Comparison of ENCODE assay signal across 18 cellular contexts in the genomic region with DNA sequence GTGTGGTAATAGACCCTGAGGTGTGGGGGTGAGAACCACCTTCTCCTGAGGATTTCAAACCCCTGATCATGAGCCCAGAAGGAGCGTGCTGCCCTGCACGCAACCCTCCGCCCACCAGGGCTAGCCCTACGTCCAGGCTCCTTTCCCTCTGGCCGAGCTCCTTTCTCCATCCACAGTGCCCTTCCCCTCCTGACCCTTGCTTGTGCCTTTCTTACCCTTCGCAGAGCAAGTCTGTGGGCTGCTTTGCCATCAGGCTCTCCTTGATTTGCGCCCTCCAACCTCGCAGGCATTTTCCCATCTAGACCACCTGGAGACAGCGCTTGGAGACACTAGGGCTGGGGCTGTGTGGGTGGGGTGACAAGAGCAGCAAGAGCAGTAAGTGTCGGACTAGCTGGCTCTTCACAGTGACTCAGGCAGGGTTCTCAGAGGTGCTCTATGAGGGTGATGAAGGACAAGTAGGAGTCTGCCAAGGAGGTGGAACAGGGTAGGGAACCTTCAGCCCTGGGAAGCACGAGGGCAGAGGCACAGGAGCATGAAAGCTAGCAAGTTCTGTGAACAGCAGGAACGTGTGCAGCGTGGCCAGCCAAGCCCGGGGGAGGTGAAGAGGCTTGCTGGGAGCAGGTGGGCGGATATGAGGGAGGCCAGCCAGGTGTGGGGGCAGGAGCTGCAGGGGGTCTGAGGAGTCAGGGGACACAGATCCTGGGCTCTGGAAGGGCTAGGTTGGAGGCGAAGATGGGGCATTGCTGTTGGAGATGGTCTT. TPM values are rescaled to one million over a fixed set of nuclear protein-coding genes. Genes with fewer than 3 reads are reported as not detected.
DNase-seq lines count a peak whose midpoint lies in the region; ATAC-seq and TF ChIP-seq lines count a peak whose summit lies in the region.
"Had no signal": no experiment of that assay in that cellular context is flagged by ENCODE, and none has a peak within 500 bp of the region (broad histone marks: within the 10 kb centered on the region; RNA-seq: fewer than 3 reads in every experiment).

No MANE protein-coding gene starts in this region.

- TF ChIP-seq POLR2A in body of pancreas (IDR thresholded peaks at IDR 0.05): no peak

- intact Hi-C loops in body of pancreas (cut with DNase I): no loop called here

- H3K4me1 ChIP-seq in body of pancreas: peaks cover 66% of the 10 kb centered on the region

- H3K4me3 ChIP-seq in body of pancreas: no peak overlapping the region

- H3K27me3 ChIP-seq in body of pancreas: no peaks in the 10 kb centered on the region

- H3K36me3 Mint-ChIP-seq in nephron (ENCODE audit: low read depth): no peaks in the 10 kb centered on the region
- no peaks in the 10 kb centered on the region for H3K36me3 Mint-ChIP-seq in stimulated activated effector memory CD8-positive, alpha-beta T cell treated with anti-CD3 and anti-CD28 coated beads, Interleukin-12 subunit alpha, Interleukin-12 subunit beta, amount 100 ng/mL, for 72 hours

- peaks cover 40% of the 10 kb centered on the region for H3K27me3 Mint-ChIP-seq in nephron (ENCODE audit: low read depth)

- H3K27ac Mint-ChIP-seq in nephron: peak overlapping the region; percentile 31 to 78 (median 48)
- H3K27ac Mint-ChIP-seq in stimulated activated effector memory CD8-positive, alpha-beta T cell treated with anti-CD3 and anti-CD28 coated beads, Interleukin-12 subunit alpha, Interleukin-12 subunit beta, amount 100 ng/mL, for 72 hours: no peak overlapping the region

- H3K4me1 Mint-ChIP-seq in nephron: peaks cover 18% of the 10 kb centered on the region
- H3K4me1 Mint-ChIP-seq in stimulated activated effector memory CD8-positive, alpha-beta T cell treated with anti-CD3 and anti-CD28 coated beads, Interleukin-12 subunit alpha, Interleukin-12 subunit beta, amount 100 ng/mL, for 72 hours: no peaks in the 10 kb centered on the region
- H3K4me1 Mint-ChIP-seq: CD14-positive monocyte had no signal

- ATAC-seq in body of pancreas: no peak
- no peak for ATAC-seq in stimulated activated effector memory CD8-positive, alpha-beta T cell treated with anti-CD3 and anti-CD28 coated beads, Interleukin-12 subunit alpha, Interleukin-12 subunit beta, amount 100 ng/mL, for 72 hours

- no peaks in the 10 kb centered on the region for H3K36me3 ChIP-seq in body of pancreas (replicated peaks in 1 of 2; ENCODE audit: insufficient read depth in 1 of 2, low read depth in 2 of 2)

- no peak for TF ChIP-seq CTCF in body of pancreas (IDR thresholded peaks at IDR 0.05)
- no peak for TF ChIP-seq CTCF in nephron (IDR thresholded peaks at IDR 0.05; ENCODE audit: unreplicated experiment in 3 of 3)

- DNase-seq in SHP77 (lab: John Stamatoyannopoulos, UW): peak; percentile 11 to 54
- no peak for DNase-seq in SHP77 treated with DMSO at 0.1 percent for 48 hours (lab: John Stamatoyannopoulos, UW)
- DNase-seq in body of pancreas: peak in 1 of 4 donors; percentile 41
- no peak for DNase-seq in stimulated activated effector memory CD8-positive, alpha-beta T cell treated with anti-CD3 and anti-CD28 coated beads, Interleukin-12 subunit alpha, Interleukin-12 subunit beta, amount 100 ng/mL, for 72 hours (ENCODE audit: low spot score in 2 of 2)
- no peak for DNase-seq in H4 (ENCODE audit: low spot score)
- no peak for DNase-seq in NCI-H82 treated with DMSO at 0.1 percent for 48 hours (lab: John Stamatoyannopoulos, UW; ENCODE audit: unreplicated experiment)
- DNase-seq in GOT3 (lab: John Stamatoyannopoulos, UW): no peak
- DNase-seq: COR-L47, HCEC 1CT, IMR-90, NCI-H1694, NCI-H2107, NCI-H226, NCI-H526 treated with DMSO at 0.1 percent for 48 hours, SIG-M5 had no signal

- 72 to 77% methylated on average over 16 of the region's 16 CpGs for WGBS in body of pancreas, 2 donors

- H3K4me3 Mint-ChIP-seq in nephron: peak overlapping the region; percentile 41 to 51 (median 45)
- H3K4me3 Mint-ChIP-seq in stimulated activated effector memory CD8-positive, alpha-beta T cell treated with anti-CD3 and anti-CD28 coated beads, Interleukin-12 subunit alpha, Interleukin-12 subunit beta, amount 100 ng/mL, for 72 hours: no peak overlapping the region

- H3K9me3 ChIP-seq in body of pancreas: no peaks in the 10 kb centered on the region

- peak overlapping the region; percentile 80 to 91 (median 82) for H3K27ac ChIP-seq in body of pancreas

- H3K9me3 Mint-ChIP-seq in nephron: no peaks in the 10 kb centered on the region
- no peaks in the 10 kb centered on the region for H3K9me3 Mint-ChIP-seq in stimulated activated effector memory CD8-positive, alpha-beta T cell treated with anti-CD3 and anti-CD28 coated beads, Interleukin-12 subunit alpha, Interleukin-12 subunit beta, amount 100 ng/mL, for 72 hours

RNA-seq across cellular contexts. Expression of gene SLC38A3, which starts 2.5 kb away (rescaled TPM):
- 10 to 100 TPM in 1 of 2 donors, 1 to 10 TPM in 1; 4.6 to 48.0 TPM for total RNA-seq in body of pancreas
- not detected in 2 replicates for total RNA-seq in H4 (2014; rRNA removed; shearing (Covaris generic))
- total RNA-seq: A172 had no signal

RNA-seq across cellular contexts. Expression of gene GNAT1, which starts 11.1 kb away (rescaled TPM):
- total RNA-seq in body of pancreas: not detected
- not detected in 2 replicates for total RNA-seq in H4 (2014; rRNA removed; shearing (Covaris generic))
- total RNA-seq: A172, IMR-90 had no signal

RNA-seq across cellular contexts. Expression of gene GNAI2, which starts 33.5 kb away (rescaled TPM):
- 10 to 100 TPM; 46.2 to 53.7 TPM for total RNA-seq in body of pancreas
- 127 and 141 TPM in 2 replicates for total RNA-seq in H4 (2014; rRNA removed; shearing (Covaris generic))

RNA-seq across cellular contexts. Expression of gene SEMA3F, which starts 47.4 kb away (rescaled TPM):
- 10 to 100 TPM in 1 of 2 donors, 1 to 10 TPM in 1; 5.2 to 25.4 TPM for total RNA-seq in body of pancreas
- 0.33 and 3.8 TPM in 2 replicates for total RNA-seq in H4 (2014; rRNA removed; shearing (Covaris generic))

Comparison
In these comparisons a context has a peak if more than half of its experiments do, and no peak if none do; other contexts are left out.
1. DNase-seq: peak in SHP77 (2 of 2); none in SHP77 treated with DMSO at 0.1 percent for 48 hours (single experiment), stimulated activated effector memory CD8-positive, alpha-beta T cell treated with anti-CD3 and anti-CD28 coated beads, Interleukin-12 subunit alpha, Interleukin-12 subunit beta, amount 100 ng/mL, for 72 hours (0 of 2), H4 (single experiment), NCI-H82 treated with DMSO at 0.1 percent for 48 hours (single experiment) and GOT3 (single experiment).